Comparison of ENCODE assay signal across 1 cellular context in the genomic region with DNA sequence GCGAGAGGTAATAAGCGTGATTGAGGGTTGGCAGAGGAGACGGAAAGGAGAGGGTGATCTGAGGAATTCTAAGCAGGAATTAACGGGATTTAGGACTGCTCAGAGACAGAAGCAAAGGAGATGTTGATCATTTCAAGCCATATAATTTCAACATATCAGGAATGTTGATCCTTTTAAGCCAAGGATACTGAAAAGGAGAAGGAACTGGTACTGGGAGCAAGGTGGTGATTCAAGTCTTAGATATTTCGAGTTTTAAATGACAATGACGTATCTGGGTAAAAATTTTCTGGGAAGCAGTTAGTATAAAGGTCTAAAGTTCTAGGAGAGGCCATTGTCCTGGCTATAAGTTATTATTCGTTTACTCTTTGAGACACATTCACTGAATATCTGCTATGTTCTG.
TF ChIP-seq lines count a peak whose summit lies in the region.

No MANE protein-coding gene starts in this region.

TF ChIP-seq in IMR-90, 13 proteins besides CTCF, POLR2A, EP300 and RAD21 (continued from another document):
- no peak for TF ChIP-seq MXI1 (IDR thresholded peaks at IDR 0.05; ENCODE audit: borderline replicate concordance, low read depth, low read length)
- TF ChIP-seq CEBPB (IDR thresholded peaks at IDR 0.05; ENCODE audit: low read depth, low read length): no peak
- no peak for TF ChIP-seq SMC3 (IDR thresholded peaks at IDR 0.05; ENCODE audit: low read depth, low read length)
- TF ChIP-seq RFX5 (IDR thresholded peaks at IDR 0.05; ENCODE audit: low read depth, low read length): no peak
- TF ChIP-seq NFE2L2 (IDR thresholded peaks at IDR 0.05; ENCODE audit: low read depth, low read length): no peak
- no peak for TF ChIP-seq ELK1 (IDR thresholded peaks at IDR 0.05; ENCODE audit: borderline replicate concordance, low read depth, low read length)
TF ChIP-seq in IMR-90: peak in this region for 0.
